ENCODE assay signal across 8 cellular contexts in genomic region chr11:2376751-2377451, GRCh38. TPM values are rescaled to one million over a fixed set of nuclear protein-coding genes. Genes with fewer than 3 reads are reported as not detected.
DNase-seq lines count a peak whose midpoint lies in the region; ATAC-seq and TF ChIP-seq lines count a peak whose summit lies in the region.

A gene with protein sequence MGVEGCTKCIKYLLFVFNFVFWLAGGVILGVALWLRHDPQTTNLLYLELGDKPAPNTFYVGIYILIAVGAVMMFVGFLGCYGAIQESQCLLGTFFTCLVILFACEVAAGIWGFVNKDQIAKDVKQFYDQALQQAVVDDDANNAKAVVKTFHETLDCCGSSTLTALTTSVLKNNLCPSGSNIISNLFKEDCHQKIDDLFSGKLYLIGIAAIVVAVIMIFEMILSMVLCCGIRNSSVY (plus strand): TSS chr11:2377310. CDS start chr11:2377550, 240 bp downstream.

- peak within 1 kb of the TSS; percentile 98 for H3K27ac ChIP-seq in vagina

- H3K4me1 Mint-ChIP-seq in activated naive CD8-positive, alpha-beta T cell treated with anti-CD3 and anti-CD28 coated beads, Interleukin-2, amount 10 ng/mL, durations not matched to agents 7 days and 5 days = peaks cover 7% of the 10 kb centered on the region

- intact Hi-C loops in cardiac septum (cut with DNase I) = no loop called here
- intact Hi-C loops in posterior vena cava (cut with DNase I) = no loop called here
- intact Hi-C loops in vagina (cut with DNase I) = loop anchor here (5.0 kb wide), 1 partner anchor 60 kb away; no protein-coding TSS in a partner anchor

- peak; percentile 89 for TF ChIP-seq POLR2A in GM10847 (IDR thresholded peaks at IDR 0.05; ENCODE audit: extremely low read depth, insufficient read length)
- TF ChIP-seq POLR2A in vagina (IDR thresholded peaks at IDR 0.05) = peak in 1 of 2 donors; percentile 55

- peaks cover 5% of the 10 kb centered on the region for H3K36me3 Mint-ChIP-seq in activated naive CD8-positive, alpha-beta T cell treated with anti-CD3 and anti-CD28 coated beads, Interleukin-2, amount 10 ng/mL, durations not matched to agents 7 days and 5 days

- H3K9me3 Mint-ChIP-seq in activated naive CD8-positive, alpha-beta T cell treated with anti-CD3 and anti-CD28 coated beads, Interleukin-2, amount 10 ng/mL, durations not matched to agents 7 days and 5 days = no peaks in the 10 kb centered on the region

- H3K4me1 ChIP-seq in vagina = peaks cover 47% of the 10 kb centered on the region

- no peaks in the 10 kb centered on the region for H3K27me3 ChIP-seq in vagina

- no peaks in the 10 kb centered on the region for H3K36me3 ChIP-seq in vagina

- peak; percentile 52 for ATAC-seq in HG02759 (IDR thresholded peaks at IDR 0.05; ENCODE audit: unreplicated experiment)
- peak; percentile 72 for ATAC-seq in activated naive CD8-positive, alpha-beta T cell treated with anti-CD3 and anti-CD28 coated beads, Interleukin-2, amount 10 ng/mL, durations not matched to agents 7 days and 5 days (ENCODE audit: low read depth)

- H3K27me3 Mint-ChIP-seq in activated naive CD8-positive, alpha-beta T cell treated with anti-CD3 and anti-CD28 coated beads, Interleukin-2, amount 10 ng/mL, durations not matched to agents 7 days and 5 days = peaks cover 4% of the 10 kb centered on the region

- peak within 1 kb of the TSS; percentile 75 for H3K27ac Mint-ChIP-seq in activated naive CD8-positive, alpha-beta T cell treated with anti-CD3 and anti-CD28 coated beads, Interleukin-2, amount 10 ng/mL, durations not matched to agents 7 days and 5 days

- no peak for TF ChIP-seq CTCF in vagina (IDR thresholded peaks at IDR 0.05)

- H3K4me3 ChIP-seq in vagina = peak within 1 kb of the TSS; percentile 87 to 90

- POLR2A ChIA-PET in activated naive CD8-positive, alpha-beta T cell treated with anti-CD3 and anti-CD28 coated beads, Interleukin-2, amount 10 ng/mL, durations not matched to agents 7 days and 5 days (lab: Charles Lee) = interaction anchor here (0.5 to 3.0 kb wide), 9 partner anchors 10 to 110 kb away, joined by 3 to 48 read pairs (median 4); partner anchors contain the start of genes C11orf21, TSPAN32 and TSSC4

- H3K9me3 ChIP-seq in vagina = no peaks in the 10 kb centered on the region

- H3K4me3 Mint-ChIP-seq in activated naive CD8-positive, alpha-beta T cell treated with anti-CD3 and anti-CD28 coated beads, Interleukin-2, amount 10 ng/mL, durations not matched to agents 7 days and 5 days = peak within 1 kb of the TSS; percentile 84

- in situ Hi-C loops in SK-MEL-5 (cut with HindIII; ENCODE audit: low pct_unique_long_range_greater_than_20kb, low sequenced_read_pairs) = no loop called here
- in situ Hi-C loops in KBM-7 (cut with MboI; ENCODE audit: low pct_unique_long_range_greater_than_20kb, low sequenced_read_pairs) = no loop called here

- DNase-seq in SK-MEL-5 (ENCODE audit: low read depth, low spot score) = peak; percentile 27
- peak; percentile 81 for DNase-seq in activated naive CD8-positive, alpha-beta T cell treated with anti-CD3 and anti-CD28 coated beads, Interleukin-2, amount 10 ng/mL, durations not matched to agents 7 days and 5 days
- no peak for DNase-seq in cardiac septum (ENCODE audit: low spot score)
- peak; percentile 87 for DNase-seq in posterior vena cava (ENCODE audit: low spot score)
- DNase-seq in vagina (ENCODE audit: extremely low spot score in 2 of 2) = no peak
- DNase-seq in KBM-7 = no peak

RNA-seq across cellular contexts. Expression of the gene that starts here (rescaled TPM):
- 132 and 150 TPM in 2 replicates for total RNA-seq in SK-MEL-5 (2014; rRNA removed; shearing (Covaris generic))
- 585 and 623 TPM in 2 replicates for polyA plus RNA-seq in SK-MEL-5 (2015; cell fraction: cytosol; rRNA removed)
- 105 and 116 TPM in 2 replicates for polyA plus RNA-seq in SK-MEL-5 (2015; cell fraction: nucleus; rRNA removed)
- 100 to 1,000 TPM; 149 to 154 TPM for total RNA-seq in activated naive CD8-positive, alpha-beta T cell treated with anti-CD3 and anti-CD28 coated beads, Interleukin-2, amount 10 ng/mL, durations not matched to agents 7 days and 5 days
- 663 TPM for total RNA-seq in cardiac septum
- 100 to 1,000 TPM; 616 to 784 TPM for total RNA-seq in posterior vena cava
- 526 TPM for total RNA-seq in vagina

Comparison
In these comparisons a context has a peak if more than half of its experiments do, and no peak if none do; other contexts are left out.
1. DNase-seq: peak in SK-MEL-5 (single experiment), activated naive CD8-positive, alpha-beta T cell treated with anti-CD3 and anti-CD28 coated beads, Interleukin-2, amount 10 ng/mL, durations not matched to agents 7 days and 5 days (single experiment) and posterior vena cava (single experiment); none in cardiac septum (single experiment), vagina (0 of 2) and KBM-7 (single experiment).